ENCODE assay signal across 1 cellular context in the genomic region with DNA sequence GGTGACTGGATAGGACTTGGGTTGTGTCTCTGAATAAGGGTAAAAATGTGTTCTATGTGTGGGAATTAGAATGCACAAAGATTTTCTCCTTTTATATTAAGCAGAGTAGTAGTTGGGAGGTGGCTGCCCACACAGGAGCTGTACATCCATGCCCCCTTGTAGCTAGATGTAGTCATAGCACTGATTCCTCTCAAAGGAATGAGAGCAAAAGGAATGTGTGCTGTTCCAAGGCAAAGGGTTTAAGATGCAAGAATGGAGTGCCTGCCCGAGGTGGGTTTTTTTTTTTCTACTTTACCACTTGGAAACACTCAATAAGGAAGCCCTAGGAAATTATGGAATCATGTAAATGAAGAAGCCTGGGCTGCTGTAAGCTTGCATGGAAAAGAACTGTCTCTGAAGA.
A peak's percentile ranks its signal among the peaks of the same experiment; 100 is the strongest.
TF ChIP-seq lines count a peak whose summit lies in the region.

No MANE protein-coding gene starts in this region.

TF ChIP-seq in IMR-90, 13 proteins besides CTCF, POLR2A, EP300 and RAD21:
- TF ChIP-seq MAZ (IDR thresholded peaks at IDR 0.05; ENCODE audit: borderline replicate concordance, low read depth, low read length) (peak; percentile 12; the same call in 1 of the 2 replicates), CEBPB (IDR thresholded peaks at IDR 0.05; ENCODE audit: low read depth, low read length) (no peak), RCOR1 (IDR thresholded peaks at IDR 0.05; ENCODE audit: insufficient replicate concordance, low read length) (peak; percentile 15), MXI1 (IDR thresholded peaks at IDR 0.05; ENCODE audit: borderline replicate concordance, low read depth, low read length) (no peak)
